18 cellular contexts compared by ENCODE assay signal in the genomic region with DNA sequence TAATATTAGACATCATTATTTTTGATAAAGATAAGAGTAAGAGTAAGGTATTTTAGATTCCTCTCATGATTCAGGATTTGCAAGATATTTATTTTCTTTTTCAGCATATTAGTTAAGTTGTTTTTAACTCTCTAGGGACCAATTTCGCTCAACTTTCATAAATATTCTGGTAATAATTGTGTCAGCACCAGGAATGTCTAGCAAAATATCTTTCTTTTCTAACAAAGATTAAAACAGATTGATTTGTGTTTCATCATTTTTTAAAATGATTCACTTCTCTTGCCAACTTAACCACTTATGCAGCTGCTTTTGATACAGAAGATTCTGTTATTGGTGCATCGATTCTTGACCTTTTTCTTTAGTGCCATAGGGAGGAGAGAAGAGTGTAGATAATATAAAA.
A peak's percentile ranks its signal among the peaks of the same experiment; 100 is the strongest.
DNase-seq lines count a peak whose midpoint lies in the region; TF ChIP-seq lines count a peak whose summit lies in the region.
"Had no signal": no experiment of that assay in that cellular context is flagged by ENCODE, and none has a peak within 500 bp of the region (broad histone marks: within the 10 kb centered on the region; RNA-seq: fewer than 3 reads in every experiment).

No MANE protein-coding gene starts in this region.

- no peak overlapping the region for H2AK5ac ChIP-seq in mesenchymal stem cell (ENCODE audit: low read length, severe bottlenecking)

- H3K4me3 ChIP-seq in AG10803 (ENCODE audit: low read length) (no peak overlapping the region), fibroblast of mammary gland (ENCODE audit: control insufficient read depth, low read depth, low read length) (no peak overlapping the region), mesenchymal stem cell (ENCODE audit: insufficient read depth in 1 of 2, low read depth in 1 of 2, low read length in 2 of 2) (no peak overlapping the region), esophagus squamous epithelium (no peak overlapping the region)
- H3K4me3 ChIP-seq: BLaER1 treated with 17β-estradiol and CSF1 and Interleukin-3, amounts not matched to agents 10 nM and 100 nM; GM23338 had no signal

- H3K27me3 Mint-ChIP-seq in HFFc6 (ENCODE audit: insufficient read depth): no peaks in the 10 kb centered on the region
- H3K27me3 Mint-ChIP-seq: CD4-positive, alpha-beta T cell; CD8-positive, alpha-beta memory T cell had no signal

- H2BK12ac ChIP-seq in mesenchymal stem cell (ENCODE audit: low read length in 2 of 2): no peak overlapping the region

- no peak overlapping the region for H3K14ac ChIP-seq in mesenchymal stem cell (ENCODE audit: low read length in 2 of 2)

- no peaks in the 10 kb centered on the region for H3K9me3 Mint-ChIP-seq in HFFc6
- H3K9me3 Mint-ChIP-seq: CD4-positive, alpha-beta T cell; GM23338; H9 had no signal

- peak; percentile 38 for DNase-seq in AG10803 (ENCODE audit: low read depth)
- peak; percentile 46 for DNase-seq in fibroblast of mammary gland (ENCODE audit: low read depth)
- no peak for DNase-seq in mesenchymal stem cell
- DNase-seq in HFFc6: no peak
- DNase-seq in occipital lobe (lab: John Stamatoyannopoulos, UW): no peak
- no peak for DNase-seq in esophagus squamous epithelium (lab: John Stamatoyannopoulos, UW)
- DNase-seq: AML-193; BE2C; CD4-positive, alpha-beta T cell; CD8-positive, alpha-beta memory T cell; DMS53; DMS79 treated with DMSO at 0.1 percent for 48 hours; GF-D8; H9 had no signal

- H3K4me1 Mint-ChIP-seq in HFFc6 (ENCODE audit: low read depth): peaks cover 12% of the 10 kb centered on the region
- H3K4me1 Mint-ChIP-seq: CD14-positive monocyte; CD8-positive, alpha-beta memory T cell; GM23338; H9 had no signal

- no peak overlapping the region for H3K23ac ChIP-seq in mesenchymal stem cell (ENCODE audit: low read length in 2 of 2)

- no peaks in the 10 kb centered on the region for H3K79me1 ChIP-seq in mesenchymal stem cell (replicated peaks; ENCODE audit: low read length, poor library complexity, severe bottlenecking)

- no peak overlapping the region for H3K4me3 Mint-ChIP-seq in HFFc6
- H3K4me3 Mint-ChIP-seq: CD14-positive monocyte; CD4-positive, alpha-beta T cell; CD8-positive, alpha-beta memory T cell; GM23338; H9 had no signal

- no peaks in the 10 kb centered on the region for H3K36me3 Mint-ChIP-seq in HFFc6 (ENCODE audit: low read depth)
- H3K36me3 Mint-ChIP-seq: CD14-positive monocyte; CD8-positive, alpha-beta memory T cell had no signal

- no peak overlapping the region for H4K91ac ChIP-seq in mesenchymal stem cell (ENCODE audit: low read length)

- no peak overlapping the region for H4K8ac ChIP-seq in mesenchymal stem cell (ENCODE audit: low read length)

- no peaks in the 10 kb centered on the region for H3K36me3 ChIP-seq in mesenchymal stem cell (ENCODE audit: control insufficient read depth in 1 of 2, insufficient read depth in 2 of 2, low read depth in 1 of 2, low read length in 2 of 2)
- H3K36me3 ChIP-seq in esophagus squamous epithelium: no peaks in the 10 kb centered on the region
- H3K36me3 ChIP-seq: BE2C; BLaER1 treated with 17β-estradiol and CSF1 and Interleukin-3, amounts not matched to agents 10 nM and 100 nM had no signal

- no peak overlapping the region for H2AFZ ChIP-seq in mesenchymal stem cell (ENCODE audit: low read depth, low read length)
- H2AFZ ChIP-seq: GM23338 had no signal

- H3K27ac Mint-ChIP-seq in HFFc6: no peak overlapping the region
- H3K27ac Mint-ChIP-seq: CD14-positive monocyte; CD4-positive, alpha-beta T cell; CD8-positive, alpha-beta memory T cell; GM23338; H9 had no signal

- TF ChIP-seq CTCF in AG10803 (conservative IDR thresholded peaks at IDR 0.05; ENCODE audit: low read length): no peak
- TF ChIP-seq CTCF in fibroblast of mammary gland (conservative IDR thresholded peaks at IDR 0.05; ENCODE audit: control insufficient read depth, insufficient read depth, low read depth, low read length): no peak
- TF ChIP-seq CTCF in HFFc6 (IDR thresholded peaks at IDR 0.05): no peak
- no peak for TF ChIP-seq CTCF in esophagus squamous epithelium (IDR thresholded peaks at IDR 0.05)

- H2BK120ac ChIP-seq in mesenchymal stem cell (ENCODE audit: low read depth, low read length): no peak overlapping the region

- TF ChIP-seq POLR2A in esophagus squamous epithelium (IDR thresholded peaks at IDR 0.05): no peak

- H3K9ac ChIP-seq in mesenchymal stem cell (ENCODE audit: low read length): peak overlapping the region; percentile 12
- H3K9ac ChIP-seq: BLaER1 treated with 17β-estradiol and CSF1 and Interleukin-3, amounts not matched to agents 10 nM and 100 nM had no signal

- intact Hi-C loops in esophagus squamous epithelium (cut with DNase I): no loop called here

- no peak overlapping the region for H2BK5ac ChIP-seq in mesenchymal stem cell (ENCODE audit: low read depth, low read length, poor library complexity, severe bottlenecking)

- WGBS in mesenchymal stem cell: no CpG with 5 or more reads among the region's 2 CpGs
- WGBS in esophagus squamous epithelium, 2 donors: 61 to 63% methylated on average over 2 of the region's 2 CpGs

- H3K9me3 ChIP-seq in mesenchymal stem cell (ENCODE audit: control insufficient read depth, low read length) (no peaks in the 10 kb centered on the region), esophagus squamous epithelium (no peaks in the 10 kb centered on the region)
- H3K9me3 ChIP-seq: BE2C; BLaER1 treated with 17β-estradiol and CSF1 and Interleukin-3, amounts not matched to agents 10 nM and 100 nM had no signal

- H3K27me3 ChIP-seq in mesenchymal stem cell (ENCODE audit: control insufficient read depth in 1 of 2, insufficient read depth in 1 of 2, low read length in 2 of 2): peaks cover 0 to 4% of the 10 kb centered on the region in 2 experiments
- peaks cover 0 to 6% (median 0%) of the 10 kb centered on the region in 4 donors for H3K27me3 ChIP-seq in esophagus squamous epithelium
- H3K27me3 ChIP-seq: BE2C; BLaER1 treated with 17β-estradiol and CSF1 and Interleukin-3, amounts not matched to agents 10 nM and 100 nM had no signal

- no peak overlapping the region for H3K4ac ChIP-seq in mesenchymal stem cell (ENCODE audit: low read depth in 1 of 2, low read length in 2 of 2)

- H3K27ac ChIP-seq in mesenchymal stem cell (ENCODE audit: low read length, poor library complexity, severe bottlenecking) (no peak overlapping the region), esophagus squamous epithelium (no peak overlapping the region)
- H3K27ac ChIP-seq: 22Rv1; BLaER1 treated with 17β-estradiol and CSF1 and Interleukin-3, amounts not matched to agents 10 nM and 100 nM had no signal

- H3K4me2 ChIP-seq in mesenchymal stem cell (ENCODE audit: low read length, poor library complexity, severe bottlenecking): no peak overlapping the region
- H3K4me2 ChIP-seq: BLaER1 treated with 17β-estradiol and CSF1 and Interleukin-3, amounts not matched to agents 10 nM and 100 nM; GM23338 had no signal

- H3K18ac ChIP-seq in mesenchymal stem cell (ENCODE audit: low read depth in 1 of 2, low read length in 2 of 2): no peak overlapping the region

- H3K4me1 ChIP-seq in mesenchymal stem cell (ENCODE audit: control insufficient read depth, insufficient read depth, low read depth, low read length) (no peaks in the 10 kb centered on the region), esophagus squamous epithelium (no peaks in the 10 kb centered on the region)
- H3K4me1 ChIP-seq: BE2C; BLaER1 treated with 17β-estradiol and CSF1 and Interleukin-3, amounts not matched to agents 10 nM and 100 nM had no signal

- H2BK15ac ChIP-seq in mesenchymal stem cell (ENCODE audit: low read depth, poor library complexity, severe bottlenecking): no peak overlapping the region

Comparison
In these comparisons a context has a peak if more than half of its experiments do, and no peak if none do; other contexts are left out.
1. DNase-seq: peak in AG10803 (single experiment) and fibroblast of mammary gland (single experiment); none in mesenchymal stem cell (single experiment), HFFc6 (single experiment), occipital lobe (single experiment) and esophagus squamous epithelium (single experiment).